In genomic region chr12:117155278-117156060, GRCh38 we compare ENCODE assay signal across 8 cellular contexts. TPM values are rescaled to one million over a fixed set of nuclear protein-coding genes. Genes with fewer than 3 reads are reported as not detected.
DNase-seq lines count a peak whose midpoint lies in the region; ATAC-seq, FAIRE-seq and TF ChIP-seq lines count a peak whose summit lies in the region.

No MANE protein-coding gene starts in this region.

- no peak overlapping the region for H3K27ac ChIP-seq in MM.1S (ENCODE audit: low read length)
- no peak overlapping the region for H3K27ac ChIP-seq in keratinocyte (ENCODE audit: control insufficient read depth, insufficient read depth, low read length)

- no peak overlapping the region for H2AFZ ChIP-seq in MM.1S (ENCODE audit: low read length)
- no peak overlapping the region for H2AFZ ChIP-seq in keratinocyte (ENCODE audit: control insufficient read depth, low read length)

- H3F3A ChIP-seq in MM.1S (ENCODE audit: insufficient read depth, low read length): no peaks in the 10 kb centered on the region

- H3K79me2 ChIP-seq in MM.1S (ENCODE audit: low read length): 0 out of 2 replicates have a peak, but pooled peaks cover 4% of the 10 kb centered on the region
- H3K79me2 ChIP-seq in keratinocyte (ENCODE audit: control insufficient read depth, insufficient read depth, low read length): no peaks in the 10 kb centered on the region

- H3K27me3 ChIP-seq in MM.1S (replicated peaks; ENCODE audit: insufficient read depth, low read length) (no peaks in the 10 kb centered on the region), keratinocyte (ENCODE audit: control insufficient read depth, extremely low read depth, insufficient read depth, low read length) (no peaks in the 10 kb centered on the region)

- no peak for FAIRE-seq in D721Med (lab: Jason Lieb, UNC)
- FAIRE-seq in keratinocyte (lab: Jason Lieb, UNC): no peak

- no peaks in the 10 kb centered on the region for H3K9me2 ChIP-seq in MM.1S (replicated peaks; ENCODE audit: insufficient read depth, low read length)

- DNase-seq in D721Med (ENCODE audit: insufficient read length, low spot score): peak; percentile 62
- DNase-seq in MM.1S: peak; percentile 52
- peak; percentile 43 to 76 (median 66) for DNase-seq in T-helper 2 cell
- peak; percentile 5 for DNase-seq in astrocyte of the cerebellum (ENCODE audit: low read depth)
- DNase-seq in keratinocyte (ENCODE audit: low read depth, low spot score): peak; percentile 23
- DNase-seq in stimulated activated CD4-positive, alpha-beta T cell treated with anti-CD3 and anti-CD28 coated beads, Interleukin-4, amount 100 ng/mL, for 24 hours: peak; percentile 75
- no peak for DNase-seq in SKM-1 (lab: John Stamatoyannopoulos, UW; ENCODE audit: unreplicated experiment)

- no peaks in the 10 kb centered on the region for H4K20me1 ChIP-seq in MM.1S (ENCODE audit: insufficient read depth, low read length)
- peaks cover 2% of the 10 kb centered on the region for H4K20me1 ChIP-seq in keratinocyte (ENCODE audit: control insufficient read depth, extremely low read depth, insufficient read depth, low read length)

- H3K4me2 ChIP-seq in MM.1S (ENCODE audit: low read depth, low read length) (no peak overlapping the region), keratinocyte (ENCODE audit: control insufficient read depth, extremely low read depth, insufficient read depth, low read depth, low read length) (no peak overlapping the region)

- in situ Hi-C loops in astrocyte of the cerebellum (cut with HindIII; ENCODE audit: low sequenced_read_pairs): no loop called here

- peak; percentile 94 for ATAC-seq in GM21619 (IDR thresholded peaks at IDR 0.05; ENCODE audit: unreplicated experiment)

- dilution Hi-C loops in keratinocyte (cut with MboI; ENCODE audit: extremely low pct_ligation_motif_present, low sequenced_read_pairs): no loop called here

- H3K9ac ChIP-seq in MM.1S (ENCODE audit: low read length) (no peak overlapping the region), keratinocyte (ENCODE audit: control insufficient read depth, extremely low read depth, insufficient read depth, low read length) (no peak overlapping the region)

- H3K36me3 ChIP-seq in MM.1S (replicated peaks; ENCODE audit: insufficient read depth, low read length) (no peaks in the 10 kb centered on the region), keratinocyte (ENCODE audit: control insufficient read depth in 2 of 2, extremely low read depth in 1 of 2, insufficient read depth in 2 of 2, low read length in 2 of 2) (peaks cover 32 to 39% of the 10 kb centered on the region in 2 experiments)

- H3K9me3 ChIP-seq in MM.1S (replicated peaks; ENCODE audit: insufficient read depth, low read length) (no peaks in the 10 kb centered on the region), keratinocyte (ENCODE audit: control insufficient read depth, low read depth, low read length) (no peaks in the 10 kb centered on the region)

- no peaks in the 10 kb centered on the region for H3K9me1 ChIP-seq in keratinocyte (ENCODE audit: control insufficient read depth, extremely low read depth, insufficient read depth, low read length)

- H3K4me1 ChIP-seq in MM.1S (ENCODE audit: low read length): no peaks in the 10 kb centered on the region
- no peaks in the 10 kb centered on the region for H3K4me1 ChIP-seq in keratinocyte (ENCODE audit: control insufficient read depth, extremely low read depth, insufficient read depth, low read length)

- TF ChIP-seq CTCF in D721Med (IDR thresholded peaks at IDR 0.05; ENCODE audit: insufficient read depth, missing control alignments): peak; percentile 41
- peak; percentile 59 for TF ChIP-seq CTCF in MM.1S (IDR thresholded peaks at IDR 0.05; ENCODE audit: low read length)
- TF ChIP-seq CTCF in astrocyte of the cerebellum (IDR thresholded peaks at IDR 0.05; ENCODE audit: low read depth, low read length, missing control alignments): peak; percentile 79
- peak; percentile 79 to 90 (median 83) for TF ChIP-seq CTCF in keratinocyte (optimal IDR thresholded peaks at IDR 0.05 in 1 of 3, IDR thresholded peaks at IDR 0.05 in 1 of 3, conservative IDR thresholded peaks at IDR 0.05 in 1 of 3; ENCODE audit: extremely low read depth in 1 of 3, insufficient read depth in 2 of 3, low read length in 3 of 3)

- H3K4me3 ChIP-seq in MM.1S (ENCODE audit: low read length) (no peak overlapping the region), astrocyte of the cerebellum (ENCODE audit: low read depth, low read length) (no peak overlapping the region), keratinocyte (ENCODE audit: control insufficient read depth in 2 of 3, extremely low read depth in 1 of 3, insufficient read depth in 2 of 3, low read depth in 1 of 3, low read length in 3 of 3) (no peak overlapping the region)

RNA-seq across cellular contexts. Expression of gene FBXO21, which starts 34.8 kb away (rescaled TPM):
- polyA plus RNA-seq in keratinocyte: 21.9 to 28.3 TPM (median 23.3 TPM) in 3 replicates
- polyA plus RNA-seq in keratinocyte (2011; ENCODE audit: low read depth): 10.6 TPM
- polyA plus RNA-seq in keratinocyte (2011; cell fraction: cytosol; rRNA removed): 17.4 and 19.4 TPM in 2 replicates
- 19.8 and 24.7 TPM in 2 replicates for polyA plus RNA-seq in keratinocyte (2011; cell fraction: nucleus; rRNA removed)
- 12.7 and 18.4 TPM in 2 replicates for polyA plus RNA-seq in keratinocyte (2012; ENCODE audit: low replicate concordance)
- 31.6 to 50.7 TPM (median 36.1 TPM) in 3 replicates for polyA minus RNA-seq in keratinocyte
- 56.6 TPM for polyA minus RNA-seq in keratinocyte (2011; cell fraction: cytosol; rRNA and poly(A)+ RNA removed)
- 31.3 and 41.0 TPM in 2 replicates for polyA minus RNA-seq in keratinocyte (2011; cell fraction: nucleus; rRNA and poly(A)+ RNA removed)

RNA-seq across cellular contexts. Expression of gene TESC, which starts 56.3 kb away (rescaled TPM):
- 0.05 to 0.14 TPM in 2 of 3 replicates, not detected in the other for polyA plus RNA-seq in keratinocyte
- not detected for polyA plus RNA-seq in keratinocyte (2011; ENCODE audit: low read depth)
- polyA plus RNA-seq in keratinocyte (2011; cell fraction: cytosol; rRNA removed): 0.07 and 0.09 TPM in 2 replicates
- polyA plus RNA-seq in keratinocyte (2011; cell fraction: nucleus; rRNA removed): 0.15 TPM in 2 replicates
- 0.14 TPM in 1 of 2 replicates, not detected in the other for polyA plus RNA-seq in keratinocyte (2012; ENCODE audit: low replicate concordance)
- not detected in 3 replicates for polyA minus RNA-seq in keratinocyte
- not detected for polyA minus RNA-seq in keratinocyte (2011; cell fraction: cytosol; rRNA and poly(A)+ RNA removed)
- not detected in 2 replicates for polyA minus RNA-seq in keratinocyte (2011; cell fraction: nucleus; rRNA and poly(A)+ RNA removed)
